ENCODE assay signal across 1 cellular context in genomic region chr3:44136421-44136820, GRCh38.
TF ChIP-seq lines count a peak whose summit lies in the region.

No MANE protein-coding gene starts in this region.

TF ChIP-seq in K562, 482 proteins besides CTCF, POLR2A, EP300 and RAD21 (continued from another document):
- no peak for TF ChIP-seq ZNF79 (CRISPR knock-in tag; IDR thresholded peaks at IDR 0.05; ENCODE audit: low read depth)
- TF ChIP-seq FOXP1 (CRISPR knock-in tag; IDR thresholded peaks at IDR 0.05): no peak
- TF ChIP-seq TFE3 (CRISPR knock-in tag; IDR thresholded peaks at IDR 0.05): 0 out of 2 replicates have a peak, but pooled peaks have one; percentile 12
- TF ChIP-seq ATF7 (IDR thresholded peaks at IDR 0.05): no peak
- TF ChIP-seq XRCC3 (IDR thresholded peaks at IDR 0.05): no peak
- no peak for TF ChIP-seq E2F3 (CRISPR knock-in tag; IDR thresholded peaks at IDR 0.05)
- TF ChIP-seq HDAC8 (tag; IDR thresholded peaks at IDR 0.05): no peak
- no peak for TF ChIP-seq ARID3B (CRISPR knock-in tag; IDR thresholded peaks at IDR 0.05; ENCODE audit: borderline replicate concordance)
- TF ChIP-seq LCOR (CRISPR knock-in tag; IDR thresholded peaks at IDR 0.05): no peak
- TF ChIP-seq HDAC2 (IDR thresholded peaks at IDR 0.05): no peak
- no peak for TF ChIP-seq KDM5B (IDR thresholded peaks at IDR 0.05; ENCODE audit: insufficient replicate concordance, low read depth, low read length)
- TF ChIP-seq NEUROD1 (IDR thresholded peaks at IDR 0.05; ENCODE audit: borderline replicate concordance, low read depth, low read length, partially characterized antibody): no peak
- no peak for TF ChIP-seq GTF2A2 (tag; IDR thresholded peaks at IDR 0.05)
- no peak for TF ChIP-seq SNAPC5 (CRISPR knock-in tag; IDR thresholded peaks at IDR 0.05)
- TF ChIP-seq HINFP (tag; conservative IDR thresholded peaks at IDR 0.05; ENCODE audit: low read depth): no peak
- no peak for TF ChIP-seq ZNF764 (CRISPR knock-in tag; IDR thresholded peaks at IDR 0.05; ENCODE audit: low read depth)
- TF ChIP-seq NFRKB (IDR thresholded peaks at IDR 0.05; ENCODE audit: low read depth): no peak
- TF ChIP-seq ERF (CRISPR knock-in tag; IDR thresholded peaks at IDR 0.05): no peak
- TF ChIP-seq MIER1 (IDR thresholded peaks at IDR 0.05; ENCODE audit: low read depth): peak; percentile 90
- TF ChIP-seq SMAD3 (CRISPR knock-in tag; conservative IDR thresholded peaks at IDR 0.05): no peak
- peak; percentile 96 for TF ChIP-seq EHMT2 (IDR thresholded peaks at IDR 0.05)
- TF ChIP-seq NFE2L1 (tag; IDR thresholded peaks at IDR 0.05; ENCODE audit: borderline replicate concordance, low read depth): no peak
- TF ChIP-seq REST (CRISPR knock-in tag; IDR thresholded peaks at IDR 0.05; ENCODE audit: low read depth): peak; percentile 79
- TF ChIP-seq ZNF274 (IDR thresholded peaks at IDR 0.05; ENCODE audit: borderline replicate concordance, low read depth, low read length): no peak
- no peak for TF ChIP-seq ARNT (IDR thresholded peaks at IDR 0.05)
- no peak for TF ChIP-seq BRD4 (IDR thresholded peaks at IDR 0.05)
- TF ChIP-seq PCBP2 (IDR thresholded peaks at IDR 0.05; ENCODE audit: low read depth, low read length, poor library complexity, severe bottlenecking): no peak
- TF ChIP-seq HDAC6 (IDR thresholded peaks at IDR 0.05; ENCODE audit: low read depth, low read length): no peak
- TF ChIP-seq ZNF592 (IDR thresholded peaks at IDR 0.05): no peak
- TF ChIP-seq BCL6 (CRISPR knock-in tag; IDR thresholded peaks at IDR 0.05): no peak
- no peak for TF ChIP-seq E2F1 (CRISPR knock-in tag; IDR thresholded peaks at IDR 0.05)
